In genomic region chr17:77208217-77208808, GRCh38 we compare ENCODE assay signal across 8 cellular contexts.
A peak's percentile ranks its signal among the peaks of the same experiment; 100 is the strongest.
DNase-seq lines count a peak whose midpoint lies in the region; ATAC-seq and TF ChIP-seq lines count a peak whose summit lies in the region.

No MANE protein-coding gene starts in this region.

- ATAC-seq in GM21390 (IDR thresholded peaks at IDR 0.05; ENCODE audit: unreplicated experiment) = no peak

- no peak for TF ChIP-seq CTCF in tibial artery (IDR thresholded peaks at IDR 0.05)

- H3K9me3 ChIP-seq in tibial artery = no peaks in the 10 kb centered on the region

- H3K4me3 ChIP-seq in tibial artery = no peak overlapping the region

- intact Hi-C loops in tibial artery (cut with DNase I; ENCODE audit: low total_unique reads) = no loop called here

- DNase-seq in NCI-H446 treated with DMSO at 0.1 percent for 48 hours (lab: John Stamatoyannopoulos, UW) (peak; percentile 38), NCI-H446 (lab: John Stamatoyannopoulos, UW) (no peak), amniotic epithelial cell (ENCODE audit: low read depth) (peak; percentile 52), iPS DF 4.7 (ENCODE audit: extremely low read depth, low spot score) (peak; percentile 3), tibial artery (peak; percentile 40 to 57), activated gamma-delta T cell (lab: John Stamatoyannopoulos, UW) (no peak)
- DNase-seq in stimulated activated CD4-positive, alpha-beta T cell treated with anti-CD3 and anti-CD28 coated beads, Interleukin-4, amount 100 ng/mL, for 24 hours = no peak

- peaks cover 95 to 100% (median 96%) of the 10 kb centered on the region in 3 donors for H3K36me3 ChIP-seq in tibial artery

- H3K27me3 ChIP-seq in tibial artery = no peaks in the 10 kb centered on the region

- no peaks in the 10 kb centered on the region for H3K4me1 ChIP-seq in tibial artery

- no peak overlapping the region for H3K27ac ChIP-seq in tibial artery

Comparison
In these comparisons a context has a peak if more than half of its experiments do, and no peak if none do; other contexts are left out.
1. DNase-seq: peak in NCI-H446 treated with DMSO at 0.1 percent for 48 hours (single experiment), amniotic epithelial cell (single experiment), iPS DF 4.7 (single experiment) and tibial artery (2 of 2); none in NCI-H446 (0 of 2), activated gamma-delta T cell (single experiment) and stimulated activated CD4-positive, alpha-beta T cell treated with anti-CD3 and anti-CD28 coated beads, Interleukin-4, amount 100 ng/mL, for 24 hours (single experiment).